ENCODE assay signal across 15 cellular contexts in genomic region chr6:73704798-73705197, GRCh38. TPM values are rescaled to one million over a fixed set of nuclear protein-coding genes. Genes with fewer than 3 reads are reported as not detected.
DNase-seq lines count a peak whose midpoint lies in the region; ATAC-seq and TF ChIP-seq lines count a peak whose summit lies in the region.
"Had no signal": no experiment of that assay in that cellular context is flagged by ENCODE, and none has a peak within 500 bp of the region (broad histone marks: within the 10 kb centered on the region; RNA-seq: fewer than 3 reads in every experiment).

No MANE protein-coding gene starts in this region.

- 25 to 36% methylated on average over 4 of the region's 4 CpGs for WGBS in GM23248 (ENCODE audit: low coverage in 1 of 2, low lambda C conversion rate in 2 of 2, missing lambda C conversion rate in 2 of 2), 2 experiments
- WGBS in esophagus squamous epithelium, 2 donors: 39% methylated on average over 4 of the region's 4 CpGs
- WGBS in trophoblast cell (ENCODE audit: extremely low coverage, insufficient coverage, insufficient read length): no CpG with 5 or more reads among the region's 4 CpGs

- H3K9ac ChIP-seq in GM23248: peak overlapping the region; percentile 60
- H3K9ac ChIP-seq in trophoblast cell (ENCODE audit: low read length): no peak overlapping the region

- H4K8ac ChIP-seq in trophoblast cell (ENCODE audit: low read depth, low read length): no peak overlapping the region

- no peak for TF ChIP-seq CTCF in esophagus squamous epithelium (IDR thresholded peaks at IDR 0.05)

- H3K4me1 ChIP-seq in GM23248 (ENCODE audit: insufficient read depth): peaks cover 26% of the 10 kb centered on the region
- peaks cover 21% of the 10 kb centered on the region for H3K4me1 ChIP-seq in SJSA1 (replicated peaks)
- peaks cover 10 to 56% (median 25%) of the 10 kb centered on the region in 3 donors for H3K4me1 ChIP-seq in esophagus squamous epithelium
- peaks cover 0 to 3% of the 10 kb centered on the region in 2 experiments for H3K4me1 ChIP-seq in trophoblast cell (ENCODE audit: control insufficient read depth in 1 of 2, insufficient read depth in 2 of 2, low read length in 2 of 2)

- in situ Hi-C loops in GM23248 (cut with MboI): no loop called here

- no peaks in the 10 kb centered on the region for H4K20me1 ChIP-seq in GM23248 (ENCODE audit: insufficient read depth)

- no peak overlapping the region for H3K23ac ChIP-seq in trophoblast cell (ENCODE audit: low read length)

- no peak for TF ChIP-seq POLR2A in esophagus squamous epithelium (IDR thresholded peaks at IDR 0.05)

- H3K9me2 ChIP-seq in GM23248 (ENCODE audit: insufficient read depth): no peaks in the 10 kb centered on the region

- peaks cover 42% of the 10 kb centered on the region for H3F3A ChIP-seq in GM23248 (ENCODE audit: insufficient read depth)

- intact Hi-C loops in esophagus squamous epithelium (cut with DNase I): no loop called here

- no peak overlapping the region for H2AK5ac ChIP-seq in trophoblast cell (ENCODE audit: low read length)

- no peak overlapping the region for H3K14ac ChIP-seq in trophoblast cell (ENCODE audit: low read length)

- no peak overlapping the region for H4K12ac ChIP-seq in trophoblast cell (ENCODE audit: low read depth, low read length)

- no peaks in the 10 kb centered on the region for H3K79me1 ChIP-seq in trophoblast cell (ENCODE audit: low read length)

- H2BK120ac ChIP-seq in trophoblast cell (ENCODE audit: insufficient read depth, low read length, poor library complexity): no peak overlapping the region

- H3K36me3 ChIP-seq in GM23248 (ENCODE audit: low read depth): peaks cover 3% of the 10 kb centered on the region; the same call in 1 of the 2 replicates
- H3K36me3 ChIP-seq in SJSA1: peaks cover 27% of the 10 kb centered on the region
- peaks cover 0 to 2% (median 0%) of the 10 kb centered on the region in 3 donors for H3K36me3 ChIP-seq in esophagus squamous epithelium
- no peaks in the 10 kb centered on the region for H3K36me3 ChIP-seq in trophoblast cell (ENCODE audit: control insufficient read depth in 1 of 2, insufficient read depth in 2 of 2, low read length in 2 of 2)

- H3K79me2 ChIP-seq in GM23248 (ENCODE audit: insufficient read depth) (peaks cover 61% of the 10 kb centered on the region), trophoblast cell (ENCODE audit: control insufficient read depth, insufficient read depth, low read length, poor library complexity) (no peaks in the 10 kb centered on the region)

- H2BK12ac ChIP-seq in trophoblast cell (ENCODE audit: low read length): no peak overlapping the region

- no peaks in the 10 kb centered on the region for H3K9me3 ChIP-seq in GM23248 (ENCODE audit: low read depth)
- H3K9me3 ChIP-seq in SJSA1 (replicated peaks): no peaks in the 10 kb centered on the region
- H3K9me3 ChIP-seq in esophagus squamous epithelium: no peaks in the 10 kb centered on the region
- no peaks in the 10 kb centered on the region for H3K9me3 ChIP-seq in trophoblast cell (ENCODE audit: insufficient read depth, low read depth, low read length)

- H2BK5ac ChIP-seq in trophoblast cell (ENCODE audit: low read depth, low read length, poor library complexity): no peak overlapping the region

- H3K4me3 ChIP-seq in GM23248: peak overlapping the region; percentile 47
- H3K4me3 ChIP-seq in SJSA1: no peak overlapping the region
- no peak overlapping the region for H3K4me3 ChIP-seq in esophagus squamous epithelium
- H3K4me3 ChIP-seq in trophoblast cell (ENCODE audit: low read depth, low read length): no peak overlapping the region

- peak overlapping the region; percentile 75 for H3K4me2 ChIP-seq in GM23248 (ENCODE audit: unreplicated experiment)
- no peak overlapping the region for H3K4me2 ChIP-seq in trophoblast cell (ENCODE audit: low read length)

- H3K27ac ChIP-seq in GM23248 (peak overlapping the region; percentile 88), SJSA1 (peak overlapping the region; percentile 51), esophagus squamous epithelium (peak overlapping the region; percentile 78 to 85 (median 79)), trophoblast cell (ENCODE audit: low read depth, low read length) (no peak overlapping the region)

- H3K27me3 ChIP-seq in GM23248 (replicated peaks; ENCODE audit: insufficient read depth) (no peaks in the 10 kb centered on the region), SJSA1 (replicated peaks) (no peaks in the 10 kb centered on the region), esophagus squamous epithelium (no peaks in the 10 kb centered on the region), trophoblast cell (ENCODE audit: insufficient read depth, low read length) (no peaks in the 10 kb centered on the region)

- no peak overlapping the region for H3K18ac ChIP-seq in trophoblast cell (ENCODE audit: low read length)

- H2AFZ ChIP-seq in GM23248 (peak overlapping the region; percentile 2; the same call in 1 of the 2 replicates), trophoblast cell (ENCODE audit: insufficient read depth, low read length, poor library complexity) (no peak overlapping the region)

- H4K91ac ChIP-seq in trophoblast cell (ENCODE audit: low read depth, low read length): peak overlapping the region; percentile 25

- no peak overlapping the region for H3K4ac ChIP-seq in trophoblast cell (ENCODE audit: low read depth, low read length)

- no peak for ATAC-seq in HG02610 (IDR thresholded peaks at IDR 0.05; ENCODE audit: unreplicated experiment)
- ATAC-seq: effector memory CD8-positive, alpha-beta T cell had no signal

- peak; percentile 42 for DNase-seq in GM23248
- DNase-seq in SJSA1 (ENCODE audit: low read depth in 1 of 2, low spot score in 2 of 2): no peak
- DNase-seq in esophagus squamous epithelium (lab: John Stamatoyannopoulos, UW): no peak
- DNase-seq in trophoblast cell: no peak
- DNase-seq in NCI-H82 (lab: John Stamatoyannopoulos, UW): no peak
- no peak for DNase-seq in SKM-1 treated with dmso at 0.1 percent for 144 hours (lab: John Stamatoyannopoulos, UW; ENCODE audit: unreplicated experiment)
- DNase-seq in NCI-H510A (lab: John Stamatoyannopoulos, UW): no peak
- DNase-seq: activated CD4-positive, alpha-beta T cell treated with anti-CD3 and anti-CD28 coated beads, Interleukin-2, amount 10 ng/mL, durations not matched to agents 7 days and 5 days; activated T-cell treated with anti-CD3 and anti-CD28 coated beads for 4 hours; effector memory CD8-positive, alpha-beta T cell; GF-D8; left cardiac atrium; NCI-H187; NCI-H510A treated with DMSO at 0.1 percent for 48 hours had no signal

RNA-seq across cellular contexts. Expression of gene CD109, which starts 8.8 kb away (rescaled TPM):
- total RNA-seq in GM23248 (2014; rRNA removed; shearing (Covaris generic)): 68.3 and 68.6 TPM in 2 replicates
- 31.1 and 31.3 TPM in 2 replicates for polyA plus RNA-seq in GM23248 (2016; fragmentation: Nextera tagmentation; extraction: Ambion mirVana)
- total RNA-seq in SJSA1 (2014; rRNA removed; shearing (Covaris generic)): 31.2 and 47.3 TPM in 2 replicates
- total RNA-seq in esophagus squamous epithelium: 10 to 100 TPM; 27.0 to 57.9 (median 41.3) TPM
- 0.31 and 0.33 TPM in 2 replicates for polyA plus RNA-seq in trophoblast cell (2013)

RNA-seq across cellular contexts. Expression of gene SLC17A5, which starts 51.0 kb away (rescaled TPM):
- total RNA-seq in GM23248 (2014; rRNA removed; shearing (Covaris generic)): 18.4 and 32.1 TPM in 2 replicates
- 19.5 and 20.1 TPM in 2 replicates for polyA plus RNA-seq in GM23248 (2016; fragmentation: Nextera tagmentation; extraction: Ambion mirVana)
- 4.5 and 12.5 TPM in 2 replicates for total RNA-seq in SJSA1 (2014; rRNA removed; shearing (Covaris generic))
- 10 to 100 TPM in 2 of 4 donors, 1 to 10 TPM in 2; 6.7 to 13.7 (median 9.9) TPM for total RNA-seq in esophagus squamous epithelium
- polyA plus RNA-seq in trophoblast cell (2013): 10.5 and 11.0 TPM in 2 replicates
